8 cellular contexts compared by ENCODE assay signal in genomic region chr1:94418664-94419655, GRCh38. TPM values are rescaled to one million over a fixed set of nuclear protein-coding genes. Genes with fewer than 3 reads are reported as not detected.
DNase-seq lines count a peak whose midpoint lies in the region; ATAC-seq and TF ChIP-seq lines count a peak whose summit lies in the region.

No MANE protein-coding gene starts in this region.

- peak overlapping the region; percentile 91 for H3K4me3 Mint-ChIP-seq in activated naive CD8-positive, alpha-beta T cell treated with anti-CD3 and anti-CD28 coated beads for 36 hours

- H3K4me1 Mint-ChIP-seq in activated naive CD8-positive, alpha-beta T cell treated with anti-CD3 and anti-CD28 coated beads for 36 hours = peaks cover 41% of the 10 kb centered on the region

- peaks cover 2% of the 10 kb centered on the region for H3K36me3 Mint-ChIP-seq in activated naive CD8-positive, alpha-beta T cell treated with anti-CD3 and anti-CD28 coated beads for 36 hours

- no peaks in the 10 kb centered on the region for H3K9me3 Mint-ChIP-seq in activated naive CD8-positive, alpha-beta T cell treated with anti-CD3 and anti-CD28 coated beads for 36 hours

- H3K27me3 Mint-ChIP-seq in activated naive CD8-positive, alpha-beta T cell treated with anti-CD3 and anti-CD28 coated beads for 36 hours = peaks cover 6% of the 10 kb centered on the region

- H3K27ac Mint-ChIP-seq in activated naive CD8-positive, alpha-beta T cell treated with anti-CD3 and anti-CD28 coated beads for 36 hours = peak overlapping the region; percentile 70

- ATAC-seq in left cardiac atrium = peak; percentile 13 to 36

- TF ChIP-seq CTCF in GM20000 (IDR thresholded peaks at IDR 0.05; ENCODE audit: extremely low read depth, missing control alignments) = no peak

- intact Hi-C loops in left cardiac atrium (cut with DNase I) = loop anchor here in 1 of 2 donors (5.0 kb wide), 1 partner anchor 67 kb away; no protein-coding TSS in a partner anchor

- DNase-seq in NCI-H524 (lab: John Stamatoyannopoulos, UW) = peak; percentile 27 to 60
- no peak for DNase-seq in NCI-H524 treated with DMSO at 0.1 percent for 48 hours (lab: John Stamatoyannopoulos, UW)
- peak; percentile 15 for DNase-seq in H4 (ENCODE audit: low spot score)
- peak; percentile 73 for DNase-seq in NCI-H1105 treated with DMSO at 0.1 percent for 48 hours (lab: John Stamatoyannopoulos, UW)
- peak; percentile 42 for DNase-seq in activated naive CD8-positive, alpha-beta T cell treated with anti-CD3 and anti-CD28 coated beads for 36 hours
- DNase-seq in left cardiac atrium = peak; percentile 74
- DNase-seq in pons (ENCODE audit: low spot score) = peak; percentile 66
- DNase-seq in GM20000 (ENCODE audit: low spot score) = no peak

RNA-seq across cellular contexts. Expression of gene ABCD3, which starts 0.8 kb away (rescaled TPM):
- total RNA-seq in H4 (2014; rRNA removed; shearing (Covaris generic)) = 35.7 and 45.1 TPM in 2 replicates
- total RNA-seq in activated naive CD8-positive, alpha-beta T cell treated with anti-CD3 and anti-CD28 coated beads for 36 hours = 10 to 100 TPM; 33.3 to 33.7 TPM
- total RNA-seq in left cardiac atrium = 100 to 1,000 TPM in 1 of 2 donors, 10 to 100 TPM in 1; 53.3 to 105 TPM

Comparison
In these comparisons a context has a peak if more than half of its experiments do, and no peak if none do; other contexts are left out.
1. DNase-seq: peak in NCI-H524 (2 of 2), H4 (single experiment), NCI-H1105 treated with DMSO at 0.1 percent for 48 hours (single experiment), activated naive CD8-positive, alpha-beta T cell treated with anti-CD3 and anti-CD28 coated beads for 36 hours (single experiment), left cardiac atrium (single experiment) and pons (single experiment); none in NCI-H524 treated with DMSO at 0.1 percent for 48 hours (single experiment) and GM20000 (single experiment).